1 cellular context compared by ENCODE assay signal in genomic region chr12:14260011-14260993, GRCh38.
TF ChIP-seq lines count a peak whose summit lies in the region.

No MANE protein-coding gene starts in this region.

TF ChIP-seq in K562, 482 proteins besides CTCF, POLR2A, EP300 and RAD21 (continued from another document and continues in another):
- TF ChIP-seq FOXP4 (CRISPR knock-in tag; IDR thresholded peaks at IDR 0.05; ENCODE audit: borderline replicate concordance) (no peak), ZNF778 (CRISPR knock-in tag; IDR thresholded peaks at IDR 0.05) (no peak), NFIX (CRISPR knock-in tag; IDR thresholded peaks at IDR 0.05; ENCODE audit: low read depth) (no peak), HIVEP1 (CRISPR knock-in tag; IDR thresholded peaks at IDR 0.05) (no peak), FOXA1 (IDR thresholded peaks at IDR 0.05; ENCODE audit: borderline replicate concordance) (no peak), JUN (IDR thresholded peaks at IDR 0.05; ENCODE audit: borderline replicate concordance, low read depth, low read length) (no peak), JUN (CRISPR knock-in tag; IDR thresholded peaks at IDR 0.05; ENCODE audit: borderline replicate concordance) (no peak), ZBTB2 (IDR thresholded peaks at IDR 0.05) (no peak), SNRNP70 (optimal IDR thresholded peaks at IDR 0.05; ENCODE audit: low read depth, low read length) (no peak), ELF4 (CRISPR knock-in tag; IDR thresholded peaks at IDR 0.05) (no peak), HNRNPUL1 (IDR thresholded peaks at IDR 0.05; ENCODE audit: low read length) (no peak), ZNF639 (CRISPR knock-in tag; conservative IDR thresholded peaks at IDR 0.05 in 1 of 2, IDR thresholded peaks at IDR 0.05 in 1 of 2) (peak in 1 of 2 experiments; percentile 65; a peak in 1 of 4 replicates), ZNF316 (IDR thresholded peaks at IDR 0.05) (no peak), ZNF217 (CRISPR knock-in tag; IDR thresholded peaks at IDR 0.05) (no peak), SLC30A9 (CRISPR knock-in tag; IDR thresholded peaks at IDR 0.05) (no peak), ZNF696 (CRISPR knock-in tag; conservative IDR thresholded peaks at IDR 0.05) (no peak), USF2 (CRISPR knock-in tag; IDR thresholded peaks at IDR 0.05) (peak; percentile 34; the same call in 1 of the 2 replicates), FOXK2 (conservative IDR thresholded peaks at IDR 0.05 in 1 of 2, IDR thresholded peaks at IDR 0.05 in 1 of 2; ENCODE audit: low read depth in 2 of 2) (no peak), TBL1XR1 (IDR thresholded peaks at IDR 0.05; ENCODE audit: low read length in 2 of 2) (no peak), MEF2D (tag; conservative IDR thresholded peaks at IDR 0.05; ENCODE audit: low read depth) (no peak), ZNF507 (tag; conservative IDR thresholded peaks at IDR 0.05) (no peak), NRF1 (conservative IDR thresholded peaks at IDR 0.05 in 1 of 2, IDR thresholded peaks at IDR 0.05 in 1 of 2) (peak; percentile 66 to 72), ZEB2 (IDR thresholded peaks at IDR 0.05) (no peak), RFX1 (IDR thresholded peaks at IDR 0.05) (peak; percentile 89), HMGXB4 (CRISPR knock-in tag; IDR thresholded peaks at IDR 0.05) (no peak), ATF7 (IDR thresholded peaks at IDR 0.05) (peak; percentile 51; the same call in 1 of the 2 replicates), PHF20 (IDR thresholded peaks at IDR 0.05; ENCODE audit: partially characterized antibody) (no peak), ELF1 (tag; IDR thresholded peaks at IDR 0.05) (no peak), EGR1 (conservative IDR thresholded peaks at IDR 0.05) (peak; percentile 88), CEBPB (tag; IDR thresholded peaks at IDR 0.05) (no peak), TRIM24 (IDR thresholded peaks at IDR 0.05) (peak; percentile 67 to 83), ILF3 (IDR thresholded peaks at IDR 0.05; ENCODE audit: borderline replicate concordance) (no peak), SAP30 (IDR thresholded peaks at IDR 0.05; ENCODE audit: borderline replicate concordance, insufficient read depth, low read depth, low read length, poor library complexity, severe bottlenecking) (no peak), SMARCA5 (IDR thresholded peaks at IDR 0.05) (no peak), MXD1 (CRISPR knock-in tag; IDR thresholded peaks at IDR 0.05; ENCODE audit: borderline replicate concordance, poor library complexity, severe bottlenecking) (no peak), HDAC6 (IDR thresholded peaks at IDR 0.05; ENCODE audit: low read depth, low read length) (no peak), BRD9 (IDR thresholded peaks at IDR 0.05; ENCODE audit: low read depth, partially characterized antibody) (no peak), HCFC1 (IDR thresholded peaks at IDR 0.05; ENCODE audit: low read depth, low read length) (no peak), POLR2H (tag; IDR thresholded peaks at IDR 0.05; ENCODE audit: low read depth) (0 out of 2 replicates have a peak, but pooled peaks have one; percentile 17), GATA2 (CRISPR knock-in tag; IDR thresholded peaks at IDR 0.05) (peak; percentile 50; the same call in 1 of the 2 replicates), RNF2 (IDR thresholded peaks at IDR 0.05) (peak; percentile 94; the same call in 1 of the 2 replicates), ZNF76 (CRISPR knock-in tag; IDR thresholded peaks at IDR 0.05; ENCODE audit: borderline replicate concordance) (no peak), GMEB1 (CRISPR knock-in tag; IDR thresholded peaks at IDR 0.05) (no peak), ZNF699 (CRISPR knock-in tag; IDR thresholded peaks at IDR 0.05; ENCODE audit: insufficient replicate concordance) (no peak), KDM5B (IDR thresholded peaks at IDR 0.05; ENCODE audit: insufficient replicate concordance, low read depth, low read length) (no peak), ARID3B (CRISPR knock-in tag; IDR thresholded peaks at IDR 0.05; ENCODE audit: borderline replicate concordance) (no peak), MBD2 (IDR thresholded peaks at IDR 0.05; ENCODE audit: borderline replicate concordance, low read depth) (no peak), NR4A1 (CRISPR knock-in tag; IDR thresholded peaks at IDR 0.05) (no peak), NR4A1 (tag; IDR thresholded peaks at IDR 0.05) (peak; percentile 38; the same call in 1 of the 2 replicates), IRF9 (tag; IDR thresholded peaks at IDR 0.05) (no peak), GATAD2A (IDR thresholded peaks at IDR 0.05) (no peak), MCM7 (IDR thresholded peaks at IDR 0.05) (no peak), WHSC1 (IDR thresholded peaks at IDR 0.05; ENCODE audit: low read length) (no peak), FOXM1 (IDR thresholded peaks at IDR 0.05; ENCODE audit: low read depth) (no peak), FOXM1 (CRISPR knock-in tag; IDR thresholded peaks at IDR 0.05; ENCODE audit: low read depth) (no peak)
